24 cellular contexts compared by ENCODE assay signal in the genomic region with DNA sequence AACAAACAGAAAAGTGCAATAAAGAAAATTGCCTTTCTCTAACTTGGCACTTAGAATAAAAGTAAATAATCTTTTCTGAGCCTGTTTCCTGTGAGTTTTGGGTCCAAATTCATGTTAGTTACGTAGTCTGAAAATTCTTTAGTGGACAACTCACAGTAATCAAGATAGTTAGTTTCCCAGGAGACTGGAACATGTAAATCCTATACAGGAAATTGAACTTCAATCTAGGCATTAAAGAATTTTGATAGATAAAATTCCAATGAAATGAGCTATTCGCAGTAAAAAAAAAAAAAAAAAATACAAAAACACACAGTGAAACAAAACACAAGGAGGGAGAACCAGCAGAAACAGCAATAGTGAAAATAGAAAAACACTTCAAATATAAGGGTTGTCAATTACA.
"Had no signal": no experiment of that assay in that cellular context is flagged by ENCODE, and none has a peak within 500 bp of the region (broad histone marks: within the 10 kb centered on the region; RNA-seq: fewer than 3 reads in every experiment).

No MANE protein-coding gene starts in this region.

- H3K4me2 ChIP-seq: KMS-11, SK-N-SH had no signal

- DNase-seq: activated CD4-positive, alpha-beta T cell treated with anti-CD3 and anti-CD28 coated beads, Interleukin-2, amount 10 ng/mL, durations not matched to agents 24 days and 14 days; activated CD4-positive, alpha-beta T cell treated with anti-CD3 and anti-CD28 coated beads, Interleukin-2, amount 50 U/mL, for 4 hours; activated CD8-positive, alpha-beta T cell treated with anti-CD3 and anti-CD28 coated beads for 36 hours; activated effector memory CD4-positive, alpha-beta T cell treated with anti-CD3 and anti-CD28 coated beads, Interleukin-2, amount 50 U/mL, for 16 hours; activated naive CD4-positive, alpha-beta T cell; activated naive CD4-positive, alpha-beta T cell treated with anti-CD3 and anti-CD28 coated beads, Interleukin-2, amount 50 U/mL, for 16 hours; activated naive CD8-positive, alpha-beta T cell treated with anti-CD3 and anti-CD28 coated beads for 36 hours; activated T-cell treated with anti-CD3 and anti-CD28 coated beads, Interleukin-2, amount 50 U/mL, for 1 hour; activated T-cell treated with anti-CD3 and anti-CD28 coated beads, Interleukin-2, amount 50 U/mL, for 72 hours; amniotic stem cell; aorta; NCI-H1105; NCI-H1417 treated with DMSO at 0.1 percent for 48 hours; NCI-H187 treated with DMSO at 0.1 percent for 48 hours; NCI-H2081 treated with DMSO at 0.1 percent for 48 hours; NCI-H345; NCI-H524 treated with DMSO at 0.1 percent for 48 hours; SHP77 treated with DMSO at 0.1 percent for 48 hours; SK-N-SH had no signal

- H3K9ac ChIP-seq: KMS-11, SK-N-SH had no signal

- H3K36me3 ChIP-seq: cardiac muscle cell, SJSA1 had no signal

- H3K9me3 ChIP-seq: SJSA1, SK-N-SH had no signal

- H3K27ac ChIP-seq: cardiac muscle cell, KMS-11, SJSA1 had no signal

- ATAC-seq: activated CD8-positive, alpha-beta T cell treated with anti-CD3 and anti-CD28 coated beads for 36 hours; activated T-cell treated with anti-CD3 and anti-CD28 coated beads, Interleukin-2, amount 50 U/mL, for 72 hours; activated T-helper 17 cell treated with anti-CD3 and anti-CD28 coated beads, Interleukin-2, amount 50 U/mL, for 72 hours; Panc1 had no signal

- H3K4me1 ChIP-seq: SJSA1 had no signal

- H3K27me3 ChIP-seq: cardiac muscle cell, SJSA1 had no signal

- H3K4me3 ChIP-seq: cardiac muscle cell, SJSA1 had no signal
